ENCODE assay signal across 14 cellular contexts in the genomic region with DNA sequence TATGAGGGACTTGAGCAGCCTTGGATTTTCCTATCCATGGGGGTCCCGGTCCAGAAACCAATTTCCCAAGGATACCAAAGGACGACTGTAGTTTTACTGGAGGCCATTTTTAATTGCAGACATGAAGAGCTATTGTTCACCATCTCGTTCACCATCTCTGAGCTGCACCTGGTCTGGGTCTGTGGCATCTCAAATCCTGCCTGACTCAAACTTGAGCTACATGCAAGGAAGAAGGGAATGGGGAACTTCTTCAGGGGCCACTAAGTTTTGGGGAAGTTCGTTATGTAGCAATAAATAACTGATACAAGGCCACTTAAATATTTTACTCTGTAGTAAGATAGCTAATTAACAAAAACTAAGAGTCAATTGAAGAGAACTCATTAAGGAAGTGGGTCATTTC. TPM values are rescaled to one million over a fixed set of nuclear protein-coding genes. Genes with fewer than 3 reads are reported as not detected.
DNase-seq lines count a peak whose midpoint lies in the region; ATAC-seq and TF ChIP-seq lines count a peak whose summit lies in the region.
"Had no signal": no experiment of that assay in that cellular context is flagged by ENCODE, and none has a peak within 500 bp of the region (broad histone marks: within the 10 kb centered on the region; RNA-seq: fewer than 3 reads in every experiment).

No MANE protein-coding gene starts in this region.

- H2AFZ ChIP-seq in OCI-LY3 (ENCODE audit: low read depth, low read length), result no peak overlapping the region

- peaks cover 28% of the 10 kb centered on the region for H3K79me2 ChIP-seq in OCI-LY3 (ENCODE audit: low read length)

- ATAC-seq in HG03520 (IDR thresholded peaks at IDR 0.05; ENCODE audit: unreplicated experiment), result no peak
- ATAC-seq: effector memory CD8-positive, alpha-beta T cell had no signal

- no peak overlapping the region for H3K4me3 ChIP-seq in BLaER1 treated with 17β-estradiol and CSF1 and Interleukin-3, amounts not matched to agents 10 nM and 100 nM
- peak overlapping the region; percentile 87; the same call in 1 of the 2 replicates for H3K4me3 ChIP-seq in OCI-LY3 (ENCODE audit: low read length)
- peak overlapping the region; percentile 20 for H3K4me3 ChIP-seq in iPS-15b (ENCODE audit: low read depth, low read length)
- H3K4me3 ChIP-seq in thyroid gland (replicated peaks in 1 of 3), result no peak overlapping the region
- H3K4me3 ChIP-seq: GM23248, vagina had no signal

- peaks cover 17 to 27% (median 25%) of the 10 kb centered on the region in 11 experiments; a peak in 21 of 22 replicates for H4K20me1 ChIP-seq in BLaER1 treated with 17β-estradiol and CSF1 and Interleukin-3, amounts not matched to agents 10 nM and 100 nM
- H4K20me1 ChIP-seq in OCI-LY3 (ENCODE audit: insufficient read depth, low read length), result peaks cover 22% of the 10 kb centered on the region

- TF ChIP-seq POLR2A in thyroid gland (IDR thresholded peaks at IDR 0.05), result no peak

- in situ Hi-C loops in G401 (cut with HindIII; ENCODE audit: low sequenced_read_pairs), result no loop called here

- H3K9ac ChIP-seq in BLaER1 treated with 17β-estradiol and CSF1 and Interleukin-3, amounts not matched to agents 10 nM and 100 nM, result peak overlapping the region in 3 of 11 experiments; percentile 31 to 99 (median 55); a peak in 4 of 22 replicates
- H3K9ac ChIP-seq in OCI-LY3 (ENCODE audit: low read length), result no peak overlapping the region
- H3K9ac ChIP-seq in iPS-15b (ENCODE audit: low read depth, low read length), result no peak overlapping the region
- H3K9ac ChIP-seq: GM23248 had no signal

- DNase-seq in G401 (ENCODE audit: low spot score), result peak; percentile 3
- DNase-seq in NCI-H2107 (lab: John Stamatoyannopoulos, UW), result no peak
- no peak for DNase-seq in thyroid gland
- DNase-seq in cerebellum (ENCODE audit: low spot score), result no peak
- DNase-seq: brain microvascular endothelial cell; effector memory CD8-positive, alpha-beta T cell; GM23248; NCI-H1694 treated with DMSO at 0.1 percent for 48 hours; stimulated activated CD4-positive, alpha-beta T cell treated with anti-CD3 and anti-CD28 coated beads, Interleukin-4, amount 100 ng/mL, for 1 hour had no signal

- no peaks in the 10 kb centered on the region; a peak in 1 of 22 replicates for H3K36me3 ChIP-seq in BLaER1 treated with 17β-estradiol and CSF1 and Interleukin-3, amounts not matched to agents 10 nM and 100 nM
- H3K36me3 ChIP-seq in OCI-LY3 (replicated peaks; ENCODE audit: low read depth, low read length), result peaks cover 5% of the 10 kb centered on the region
- no peaks in the 10 kb centered on the region for H3K36me3 ChIP-seq in iPS-15b (ENCODE audit: control insufficient read depth, insufficient read depth, low read length)
- H3K36me3 ChIP-seq in thyroid gland, result no peaks in the 10 kb centered on the region
- H3K36me3 ChIP-seq: brain microvascular endothelial cell, vagina had no signal

- TF ChIP-seq CTCF in OCI-LY3 (IDR thresholded peaks at IDR 0.05; ENCODE audit: low read depth, low read length), result no peak
- TF ChIP-seq CTCF in thyroid gland (IDR thresholded peaks at IDR 0.05), result no peak

- intact Hi-C loops in thyroid gland (cut with DNase I), result loop anchor here (10.0 kb wide), 1 partner anchor 79 kb away; the partner anchor contains the start of genes METTL4 and NDC80

- 75 to 81% methylated on average over 4 of the region's 4 CpGs for WGBS in thyroid gland, 2 donors

- H3K9me3 ChIP-seq in BLaER1 treated with 17β-estradiol and CSF1 and Interleukin-3, amounts not matched to agents 10 nM and 100 nM (replicated peaks in 1 of 11), result peaks cover 0 to under 1% (median 0%) of the 10 kb centered on the region in 11 experiments; a peak in 1 of 22 replicates
- no peaks in the 10 kb centered on the region for H3K9me3 ChIP-seq in OCI-LY3 (ENCODE audit: insufficient read depth, low read length)
- H3K9me3 ChIP-seq in iPS-15b (ENCODE audit: control insufficient read depth, insufficient read depth, low read length), result no peaks in the 10 kb centered on the region
- H3K9me3 ChIP-seq in thyroid gland, result no peaks in the 10 kb centered on the region
- H3K9me3 ChIP-seq: vagina had no signal

- H3K27me3 ChIP-seq in BLaER1 treated with 17β-estradiol and CSF1 and Interleukin-3, amounts not matched to agents 10 nM and 100 nM, result no peaks in the 10 kb centered on the region
- H3K27me3 ChIP-seq in OCI-LY3 (ENCODE audit: low read depth, low read length), result peaks cover 5% of the 10 kb centered on the region; the same call in 1 of the 2 replicates
- H3K27me3 ChIP-seq in iPS-15b (ENCODE audit: control insufficient read depth, insufficient read depth, low read length), result peaks cover 49% of the 10 kb centered on the region
- no peaks in the 10 kb centered on the region for H3K27me3 ChIP-seq in thyroid gland
- H3K27me3 ChIP-seq: brain microvascular endothelial cell, vagina had no signal

- H3K27ac ChIP-seq in BLaER1 treated with 17β-estradiol and CSF1 and Interleukin-3, amounts not matched to agents 10 nM and 100 nM, result peak overlapping the region in 9 of 11 experiments; percentile 2 to 98 (median 96); a peak in 15 of 22 replicates
- no peak overlapping the region for H3K27ac ChIP-seq in OCI-LY3 (ENCODE audit: low read length)
- no peak overlapping the region for H3K27ac ChIP-seq in thyroid gland
- H3K27ac ChIP-seq: brain microvascular endothelial cell, GM23248, vagina had no signal

- peak overlapping the region; percentile 83 to 95 (median 90); a peak in 21 of 22 replicates for H3K4me2 ChIP-seq in BLaER1 treated with 17β-estradiol and CSF1 and Interleukin-3, amounts not matched to agents 10 nM and 100 nM
- peak overlapping the region; percentile 96 for H3K4me2 ChIP-seq in OCI-LY3 (ENCODE audit: low read length)

- H3K4me1 ChIP-seq in BLaER1 treated with 17β-estradiol and CSF1 and Interleukin-3, amounts not matched to agents 10 nM and 100 nM, result peaks cover 28 to 39% (median 32%) of the 10 kb centered on the region in 10 experiments
- H3K4me1 ChIP-seq in OCI-LY3 (ENCODE audit: low read length), result peaks cover 23% of the 10 kb centered on the region
- H3K4me1 ChIP-seq in iPS-15b (ENCODE audit: control insufficient read depth, insufficient read depth, low read length), result peaks cover 15% of the 10 kb centered on the region
- H3K4me1 ChIP-seq in thyroid gland, result peaks cover 12 to 15% of the 10 kb centered on the region in 2 donors

RNA-seq across cellular contexts. Expression of gene SMCHD1, which starts 2.1 kb away (rescaled TPM):
- 35.6 and 62.4 TPM in 2 replicates for total RNA-seq in G401 (2014; rRNA removed; shearing (Covaris generic))
- total RNA-seq in thyroid gland (100 to 1,000 TPM in 1 of 4 donors, 10 to 100 TPM in 3; 70.7 to 125 (median 76.8) TPM), cerebellum (184 TPM)

Comparison
In these comparisons a context has a peak if more than half of its experiments do, and no peak if none do; other contexts are left out.
1. H3K27ac ChIP-seq: peak in BLaER1 treated with 17β-estradiol and CSF1 and Interleukin-3, amounts not matched to agents 10 nM and 100 nM (9 of 11); none in OCI-LY3 (single experiment) and thyroid gland (0 of 3).
2. H3K4me3 ChIP-seq: peak in OCI-LY3 (single experiment) and iPS-15b (single experiment); none in BLaER1 treated with 17β-estradiol and CSF1 and Interleukin-3, amounts not matched to agents 10 nM and 100 nM (0 of 10) and thyroid gland (0 of 3).